Comparison of ENCODE assay signal across 25 cellular contexts in genomic region chr14:100544506-100545141, GRCh38.
"Had no signal": no experiment of that assay in that cellular context is flagged by ENCODE, and none has a peak within 500 bp of the region (broad histone marks: within the 10 kb centered on the region; RNA-seq: fewer than 3 reads in every experiment).

No MANE protein-coding gene starts in this region.

- DNase-seq: activated CD4-positive, alpha-beta T cell treated with anti-CD3 and anti-CD28 coated beads, Interleukin-2, amount 10 ng/mL, durations not matched to agents 7 days and 5 days; activated CD4-positive, CD25-positive, alpha-beta regulatory T cell treated with anti-CD3 and anti-CD28 coated beads, Interleukin-2, amount 50 U/mL, for 72 hours; activated CD8-positive, alpha-beta T cell treated with anti-CD3 and anti-CD28 coated beads for 36 hours; activated T-cell treated with anti-CD3 and anti-CD28 coated beads, Interleukin-2, amount 50 U/mL, for 1 hour; central memory CD4-positive, alpha-beta T cell; dermis blood vessel endothelial cell; effector CD8-positive, alpha-beta T cell; erythroblast; foreskin fibroblast; heart right ventricle; left ventricle myocardium superior; mammary epithelial cell; midbrain; right lobe of liver; stimulated activated CD4-positive, alpha-beta T cell treated with anti-CD3 and anti-CD28 coated beads, Interleukin-15, amount 100 ng/mL, for 24 hours; stomach had no signal

- H3K36me3 Mint-ChIP-seq: activated naive CD4-positive, alpha-beta T cell treated with anti-CD3 and anti-CD28 coated beads, Interleukin-2, amount 50 U/mL, for 72 hours; stimulated activated memory B cell treated with anti-CD40 and anti-IgM and Interleukin-4, amounts not matched to agents 10 μg/mL and 1 μg/mL and 100 μg/mL, for 72 hours had no signal

- H3K27me3 ChIP-seq: heart right ventricle, right lobe of liver, suprapubic skin, tibial nerve had no signal

- H3K4me2 ChIP-seq: smooth muscle cell had no signal

- H3K9ac ChIP-seq: parathyroid adenoma had no signal

- H3K9me3 Mint-ChIP-seq: activated CD4-positive, alpha-beta T cell treated with anti-CD3 and anti-CD28 coated beads, Interleukin-2, amount 10 ng/mL, durations not matched to agents 7 days and 5 days; activated CD8-positive, alpha-beta T cell treated with anti-CD3 and anti-CD28 coated beads for 36 hours; activated naive CD4-positive, alpha-beta T cell treated with anti-CD3 and anti-CD28 coated beads, Interleukin-2, amount 50 U/mL, for 72 hours; activated T-helper 17 cell treated with anti-CD3 and anti-CD28 coated beads, Interleukin-2, amount 50 U/mL, for 72 hours; nephron; stimulated activated memory B cell treated with anti-CD40 and anti-IgM and Interleukin-4, amounts not matched to agents 10 μg/mL and 1 μg/mL and 100 μg/mL, for 72 hours had no signal

- H3K4me1 Mint-ChIP-seq: activated T-helper 17 cell treated with anti-CD3 and anti-CD28 coated beads, Interleukin-2, amount 50 U/mL, for 72 hours had no signal

- H3K9me3 ChIP-seq: heart right ventricle, right lobe of liver, stomach, suprapubic skin, tibial nerve had no signal

- H3K36me3 ChIP-seq: heart right ventricle, right lobe of liver, stomach, suprapubic skin had no signal

- H3K27ac Mint-ChIP-seq: activated CD4-positive, alpha-beta T cell treated with anti-CD3 and anti-CD28 coated beads, Interleukin-2, amount 10 ng/mL, durations not matched to agents 7 days and 5 days; activated CD8-positive, alpha-beta T cell treated with anti-CD3 and anti-CD28 coated beads for 36 hours; activated T-helper 17 cell treated with anti-CD3 and anti-CD28 coated beads, Interleukin-2, amount 50 U/mL, for 72 hours; nephron; stimulated activated memory B cell treated with anti-CD40 and anti-IgM and Interleukin-4, amounts not matched to agents 10 μg/mL and 1 μg/mL and 100 μg/mL, for 72 hours had no signal

- H3K79me2 ChIP-seq: parathyroid adenoma had no signal

- H3K27me3 Mint-ChIP-seq: activated CD8-positive, alpha-beta T cell treated with anti-CD3 and anti-CD28 coated beads for 36 hours; activated T-helper 17 cell treated with anti-CD3 and anti-CD28 coated beads, Interleukin-2, amount 50 U/mL, for 72 hours had no signal

- H3K27ac ChIP-seq: heart right ventricle, parathyroid adenoma, right lobe of liver, suprapubic skin, VCaP had no signal

- H3K4me3 ChIP-seq: heart right ventricle, right lobe of liver, smooth muscle cell, stomach, suprapubic skin, tibial nerve had no signal

- ATAC-seq: activated CD8-positive, alpha-beta T cell treated with anti-CD3 and anti-CD28 coated beads for 36 hours; activated naive CD4-positive, alpha-beta T cell treated with anti-CD3 and anti-CD28 coated beads, Interleukin-2, amount 50 U/mL, for 72 hours; activated T-helper 17 cell treated with anti-CD3 and anti-CD28 coated beads, Interleukin-2, amount 50 U/mL, for 72 hours; heart right ventricle; left ventricle myocardium superior; right lobe of liver; stimulated activated memory B cell treated with anti-CD40 and anti-IgM and Interleukin-4, amounts not matched to agents 10 μg/mL and 1 μg/mL and 100 μg/mL, for 72 hours had no signal

- H3K4me3 Mint-ChIP-seq: activated CD4-positive, alpha-beta T cell treated with anti-CD3 and anti-CD28 coated beads, Interleukin-2, amount 10 ng/mL, durations not matched to agents 7 days and 5 days; activated CD8-positive, alpha-beta T cell treated with anti-CD3 and anti-CD28 coated beads for 36 hours; activated T-helper 17 cell treated with anti-CD3 and anti-CD28 coated beads, Interleukin-2, amount 50 U/mL, for 72 hours; stimulated activated memory B cell treated with anti-CD40 and anti-IgM and Interleukin-4, amounts not matched to agents 10 μg/mL and 1 μg/mL and 100 μg/mL, for 72 hours had no signal
